ENCODE assay signal across 25 cellular contexts in the genomic region with DNA sequence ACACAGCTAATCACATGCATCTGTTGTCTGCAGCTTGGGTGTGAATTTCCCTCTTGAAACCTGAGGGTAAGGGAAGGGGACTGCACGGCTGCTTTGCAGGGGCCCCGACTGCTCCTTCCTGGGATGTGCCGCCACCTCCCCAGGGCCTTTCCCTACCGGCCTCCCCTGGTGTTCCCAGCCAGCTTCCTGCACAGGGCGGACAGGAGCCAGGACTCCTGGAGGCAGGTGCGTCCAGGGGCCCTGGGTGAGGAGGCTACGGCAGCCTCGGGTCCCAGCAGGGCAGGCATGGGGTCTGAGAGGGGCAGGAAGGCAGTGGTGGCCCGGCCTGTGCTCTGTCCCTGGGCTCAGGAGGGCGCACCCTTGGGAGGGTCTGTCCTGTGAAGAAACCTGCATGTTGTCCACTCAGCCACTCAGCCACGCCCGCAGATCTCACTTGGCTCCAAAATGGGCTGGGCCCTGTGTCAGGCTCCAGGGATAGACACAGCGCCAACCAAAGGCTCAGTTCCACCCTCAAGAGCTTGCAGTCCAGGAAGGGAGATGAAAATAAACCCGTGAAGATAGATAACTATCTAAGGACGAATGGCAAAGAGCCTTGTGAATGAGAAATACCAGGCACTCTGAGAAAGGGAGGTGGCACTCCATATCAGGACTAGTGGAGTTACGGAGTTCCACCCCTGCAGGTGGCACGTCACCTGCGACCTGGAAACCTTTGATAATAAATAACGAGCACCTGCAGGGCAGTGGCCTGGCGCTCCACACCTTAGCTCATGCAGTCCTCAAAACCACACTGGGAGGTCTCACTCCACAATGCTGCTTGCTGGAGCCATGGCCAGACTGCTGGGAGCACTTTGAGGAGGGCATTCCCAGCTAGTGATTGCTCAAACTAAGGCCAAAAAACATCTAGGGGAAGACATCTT.
DNase-seq lines count a peak whose midpoint lies in the region; ATAC-seq and TF ChIP-seq lines count a peak whose summit lies in the region.
"Had no signal": no experiment of that assay in that cellular context is flagged by ENCODE, and none has a peak within 500 bp of the region (broad histone marks: within the 10 kb centered on the region; RNA-seq: fewer than 3 reads in every experiment).

No MANE protein-coding gene starts in this region.

- ATAC-seq in GM21619 (IDR thresholded peaks at IDR 0.05; ENCODE audit: unreplicated experiment) = no peak
- ATAC-seq in HG03196 (IDR thresholded peaks at IDR 0.05; ENCODE audit: unreplicated experiment) = no peak
- ATAC-seq: CD8-positive, alpha-beta T cell; GM12878; K562; Right ventricle myocardium inferior had no signal

- H2BK5ac ChIP-seq in mesendoderm (ENCODE audit: low read length) = no peak overlapping the region

- H3K9me3 ChIP-seq in stomach = peaks cover 0 to 4% (median 0%) of the 10 kb centered on the region in 4 donors
- H3K9me3 ChIP-seq: SJCRH30 had no signal

- no CpG with 5 or more reads among the region's 20 CpGs for WGBS in mesendoderm (ENCODE audit: extremely low coverage, insufficient coverage, low lambda C conversion rate)
- WGBS in stomach, 5 donors = 47 to 69% (median 58%) methylated on average over 16 to 20 of the region's 20 CpGs

- no peak overlapping the region for H3K18ac ChIP-seq in mesendoderm (ENCODE audit: low read length)

- H3K4me2 ChIP-seq in mesendoderm (ENCODE audit: low read length) = no peak overlapping the region

- no peak overlapping the region for H4K8ac ChIP-seq in mesendoderm (ENCODE audit: low read depth, low read length)

- H3K56ac ChIP-seq in mesendoderm (ENCODE audit: low read length) = no peak overlapping the region

- DNase-seq in H7 (peak; percentile 28), NCI-H69 (lab: John Stamatoyannopoulos, UW) (peak; percentile 26), mesendoderm (peak; percentile 10), stomach (peak; percentile 55), dedifferentiated amniotic fluid mesenchymal stem cell (ENCODE audit: extremely low spot score) (no peak)
- DNase-seq: CD8-positive, alpha-beta T cell; DMS 273 treated with DMSO at 0.1 percent for 48 hours; DMS79; EL; GDM1; Kasumi-1; MV-4-11; NCI-H1105; NCI-H1436 treated with DMSO at 0.1 percent for 48 hours; NCI-H187 treated with DMSO at 0.1 percent for 48 hours; NCI-H2107; NCI-H446; NCI-H774; SJCRH30 had no signal

- intact Hi-C loops in stomach (cut with DNase I; ENCODE audit: low total_unique reads) = no loop called here

- H3K23ac ChIP-seq in mesendoderm (ENCODE audit: low read length) = no peak overlapping the region

- no peak overlapping the region for H3K9ac ChIP-seq in mesendoderm (ENCODE audit: low read length)

- H3K4me1 ChIP-seq in mesendoderm (ENCODE audit: control insufficient read depth, low read depth, low read length) (no peaks in the 10 kb centered on the region), stomach (peaks cover 0 to 12% (median 2%) of the 10 kb centered on the region in 4 donors)
- H3K4me1 ChIP-seq: SJCRH30 had no signal

- TF ChIP-seq EP300 in stomach (IDR thresholded peaks at IDR 0.05) = no peak

- no peak overlapping the region for H2AK5ac ChIP-seq in mesendoderm (ENCODE audit: low read length)

- no peaks in the 10 kb centered on the region for H3K79me1 ChIP-seq in mesendoderm (ENCODE audit: low read length)

- H3K27ac ChIP-seq in mesendoderm (ENCODE audit: low read depth, low read length) (no peak overlapping the region), stomach (peak overlapping the region in 2 of 5 donors; percentile 34 to 52)
- H3K27ac ChIP-seq: C4-2B, SJCRH30 had no signal

- no peak overlapping the region for H2BK15ac ChIP-seq in mesendoderm (replicated peaks; ENCODE audit: low read depth)

- H3K27me3 ChIP-seq in H7 (ENCODE audit: control insufficient read depth, insufficient read depth, low read length) (no peaks in the 10 kb centered on the region), mesendoderm (ENCODE audit: insufficient read depth, low read length, poor library complexity) (no peaks in the 10 kb centered on the region), stomach (no peaks in the 10 kb centered on the region)
- H3K27me3 ChIP-seq: SJCRH30 had no signal

- no peaks in the 10 kb centered on the region for H3K36me3 ChIP-seq in H7 (replicated peaks; ENCODE audit: control insufficient read depth, insufficient read depth, low read length)
- no peaks in the 10 kb centered on the region for H3K36me3 ChIP-seq in mesendoderm (ENCODE audit: control insufficient read depth, insufficient read depth, low read length)
- H3K36me3 ChIP-seq in stomach = no peaks in the 10 kb centered on the region
- H3K36me3 ChIP-seq: SJCRH30 had no signal

- no peak overlapping the region for H3K4ac ChIP-seq in mesendoderm (ENCODE audit: low read depth, low read length)

- TF ChIP-seq CTCF in stomach (IDR thresholded peaks at IDR 0.05) = no peak

- H3K4me3 ChIP-seq in H7 (ENCODE audit: insufficient read depth, low read depth, low read length) (no peak overlapping the region), mesendoderm (ENCODE audit: low read length) (no peak overlapping the region), stomach (no peak overlapping the region)
- H3K4me3 ChIP-seq: GM12878, K562, SJCRH30 had no signal

- no peak overlapping the region for H2BK120ac ChIP-seq in mesendoderm (ENCODE audit: low read depth, low read length)

- H3K79me2 ChIP-seq in mesendoderm (ENCODE audit: control insufficient read depth, insufficient read depth, low read length) = no peaks in the 10 kb centered on the region

- no peak for TF ChIP-seq POLR2A in stomach (IDR thresholded peaks at IDR 0.05)

- H4K5ac ChIP-seq in mesendoderm (ENCODE audit: low read length) = no peak overlapping the region
